3 cellular contexts compared by ENCODE assay signal in the genomic region with DNA sequence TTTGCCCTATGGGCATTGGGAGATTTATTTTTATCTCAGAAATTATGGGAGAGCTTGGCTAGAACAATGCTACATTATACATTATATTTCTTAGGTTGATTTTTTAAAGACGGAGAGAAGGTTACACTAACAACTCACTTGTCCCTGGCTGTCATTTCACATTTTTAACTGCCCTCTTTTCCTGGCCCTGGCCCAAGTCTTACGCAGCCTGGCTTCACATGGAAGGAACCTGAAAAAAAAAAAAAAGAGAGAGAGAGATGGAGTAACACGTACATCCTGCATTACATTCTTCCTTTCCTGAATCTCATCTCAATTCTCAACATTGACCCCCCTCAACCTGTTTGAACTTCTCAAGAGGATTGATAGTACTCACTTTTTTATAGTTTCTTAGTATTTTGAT. TPM values are rescaled to one million over a fixed set of nuclear protein-coding genes. Genes with fewer than 3 reads are reported as not detected.
"Had no signal": no experiment of that assay in that cellular context is flagged by ENCODE, and none has a peak within 500 bp of the region (broad histone marks: within the 10 kb centered on the region; RNA-seq: fewer than 3 reads in every experiment).

No MANE protein-coding gene starts in this region.

RNA-seq across cellular contexts. Expression of a gene that starts 21.1 kb away (rescaled TPM):
- total RNA-seq: astrocyte, pulmonary artery endothelial cell had no signal
- polyA plus RNA-seq: keratinocyte had no signal

RNA-seq across cellular contexts. Expression of a gene that starts 23.3 kb away (rescaled TPM):
- total RNA-seq: astrocyte, pulmonary artery endothelial cell had no signal
